In genomic region chr21:33362044-33362555, GRCh38 we compare ENCODE assay signal across 8 cellular contexts. TPM values are rescaled to one million over a fixed set of nuclear protein-coding genes. Genes with fewer than 3 reads are reported as not detected.
DNase-seq lines count a peak whose midpoint lies in the region; ATAC-seq and TF ChIP-seq lines count a peak whose summit lies in the region.

No MANE protein-coding gene starts in this region.

- POLR2A ChIA-PET in T-cell (lab: Charles Lee), result interaction anchor here (0.5 to 2.8 kb wide), 36 partner anchors 12 to 1687 kb away, joined by 3 to 42 read pairs (median 4); partner anchors contain the start of genes IFNAR1 (in 2 of the 2), DONSON (in 1 of the 2), PAXBP1 (in 1 of the 2) and RUNX1 (in 1 of the 2)

- H3K9me3 ChIP-seq in MM.1S (replicated peaks; ENCODE audit: insufficient read depth, low read length) (no peaks in the 10 kb centered on the region), lower lobe of right lung (peaks cover 5% of the 10 kb centered on the region), suprapubic skin (no peaks in the 10 kb centered on the region)

- peak; percentile 85 for DNase-seq in ELF-1 (ENCODE audit: low read depth, low spot score)
- DNase-seq in MM.1S, result peak; percentile 63
- peak; percentile 48 to 87 (median 73) for DNase-seq in T-cell
- DNase-seq in lower lobe of right lung, result no peak
- peak in 1 of 2 donors; percentile 41 for DNase-seq in suprapubic skin (ENCODE audit: low spot score in 2 of 2)
- no peak for DNase-seq in LoVo (ENCODE audit: low spot score)

- H3K36me3 Mint-ChIP-seq in T-cell (peaks cover 2% of the 10 kb centered on the region), brain (peaks cover under 1% of the 10 kb centered on the region)

- H3K4me3 Mint-ChIP-seq in T-cell (peak overlapping the region; percentile 82 to 84 (median 83)), brain (peak overlapping the region in 4 of 5 experiments; percentile 6 to 41 (median 22))

- TF ChIP-seq POLR2A in suprapubic skin (IDR thresholded peaks at IDR 0.05), result peak in 1 of 2 donors; percentile 61

- ATAC-seq in T-cell (replicated peaks in 1 of 4), result peak; percentile 82 to 88 (median 84)
- ATAC-seq in lower lobe of right lung, result peak; percentile 46 to 63
- ATAC-seq in GM21528 (IDR thresholded peaks at IDR 0.05; ENCODE audit: low FRiP score, unreplicated experiment), result no peak

- CTCF ChIA-PET in T-cell (lab: Charles Lee), result interaction anchor here (0.6 to 2.9 kb wide), 43 partner anchors 8 to 749 kb away, joined by 3 to 61 read pairs (median 5); partner anchors contain the start of genes IFNAR1 (in 2 of the 2), PAXBP1 (in 1 of the 2) and TMEM50B (in 1 of the 2)

- H3K27ac Mint-ChIP-seq in T-cell (peak overlapping the region; percentile 93), brain (peak overlapping the region in 2 of 5 experiments; percentile 39 to 44)

- TF ChIP-seq CTCF in MM.1S (IDR thresholded peaks at IDR 0.05; ENCODE audit: low read length), result no peak
- TF ChIP-seq CTCF in brain (conservative IDR thresholded peaks at IDR 0.05), result no peak
- TF ChIP-seq CTCF in lower lobe of right lung (IDR thresholded peaks at IDR 0.05), result no peak
- TF ChIP-seq CTCF in suprapubic skin (IDR thresholded peaks at IDR 0.05), result no peak

- H2AFZ ChIP-seq in MM.1S (ENCODE audit: low read length), result no peak overlapping the region

- H3K27me3 ChIP-seq in MM.1S (replicated peaks; ENCODE audit: insufficient read depth, low read length) (no peaks in the 10 kb centered on the region), lower lobe of right lung (ENCODE audit: low read depth) (no peaks in the 10 kb centered on the region), suprapubic skin (no peaks in the 10 kb centered on the region)

- H3K4me1 Mint-ChIP-seq in T-cell, result peaks cover 20 to 21% (median 21%) of the 10 kb centered on the region in 3 donors
- H3K4me1 Mint-ChIP-seq in brain, result peaks cover 15% of the 10 kb centered on the region

- intact Hi-C loops in lower lobe of right lung (cut with DNase I), result no loop called here

- H3K9ac ChIP-seq in MM.1S (ENCODE audit: low read length), result peak overlapping the region; percentile 23; the same call in 1 of the 2 replicates

- H3K4me2 ChIP-seq in MM.1S (ENCODE audit: low read depth, low read length), result peak overlapping the region; percentile 63

- H3K36me3 ChIP-seq in MM.1S (replicated peaks; ENCODE audit: insufficient read depth, low read length), result no peaks in the 10 kb centered on the region
- peaks cover 11% of the 10 kb centered on the region for H3K36me3 ChIP-seq in lower lobe of right lung
- H3K36me3 ChIP-seq in suprapubic skin, result peaks cover 8% of the 10 kb centered on the region

- H3K9me3 Mint-ChIP-seq in T-cell (peaks cover 0 to 6% (median 3%) of the 10 kb centered on the region in 3 donors), brain (peaks cover 6 to 14% (median 11%) of the 10 kb centered on the region in 5 experiments)

- H3K4me3 ChIP-seq in MM.1S (ENCODE audit: low read length) (peak overlapping the region; percentile 21), lower lobe of right lung (peak overlapping the region; percentile 43), suprapubic skin (peak overlapping the region; percentile 28)

- H3K79me2 ChIP-seq in MM.1S (ENCODE audit: low read length), result peaks cover 1% of the 10 kb centered on the region; the same call in 1 of the 2 replicates

- H3K4me1 ChIP-seq in MM.1S (ENCODE audit: low read length) (peaks cover 17% of the 10 kb centered on the region), lower lobe of right lung (peaks cover 29% of the 10 kb centered on the region), suprapubic skin (peaks cover 25% of the 10 kb centered on the region)

- H3K27me3 Mint-ChIP-seq in T-cell (no peaks in the 10 kb centered on the region), brain (no peaks in the 10 kb centered on the region)

- H3K27ac ChIP-seq in MM.1S (ENCODE audit: low read length), result peak overlapping the region; percentile 57; the same call in 1 of the 2 replicates
- peak overlapping the region; percentile 74 for H3K27ac ChIP-seq in lower lobe of right lung
- H3K27ac ChIP-seq in suprapubic skin, result peak overlapping the region; percentile 54

- no peaks in the 10 kb centered on the region for H4K20me1 ChIP-seq in MM.1S (ENCODE audit: insufficient read depth, low read length)

- H3K9me2 ChIP-seq in MM.1S (replicated peaks; ENCODE audit: insufficient read depth, low read length), result no peaks in the 10 kb centered on the region

- no peak for TF ChIP-seq EP300 in suprapubic skin (IDR thresholded peaks at IDR 0.05)

- peaks cover 14% of the 10 kb centered on the region for H3F3A ChIP-seq in MM.1S (ENCODE audit: insufficient read depth, low read length)

- 26% methylated on average over 12 of the region's 12 CpGs for WGBS in suprapubic skin

RNA-seq across cellular contexts. Expression of gene IFNAR1, which starts 37.3 kb away (rescaled TPM):
- total RNA-seq in T-cell (10 to 100 TPM; 22.1 to 51.1 (median 45.6) TPM), lower lobe of right lung (64.5 TPM), suprapubic skin (10 to 100 TPM; 15.9 to 37.3 (median 22.6) TPM)
- 14.9 TPM for polyA plus RNA-seq in brain (ENCODE audit: insufficient read depth, low read depth, low replicate concordance)

RNA-seq across cellular contexts. Expression of gene IFNGR2, which starts 41.1 kb away (rescaled TPM):
- total RNA-seq in T-cell (10 to 100 TPM; 14.2 to 28.3 (median 22.5) TPM), lower lobe of right lung (83.5 TPM), suprapubic skin (10 to 100 TPM; 47.0 to 75.5 (median 61.0) TPM)
- 40.4 TPM for polyA plus RNA-seq in brain (ENCODE audit: insufficient read depth, low read depth, low replicate concordance)

Comparison
In these comparisons a context has a peak if more than half of its experiments do, and no peak if none do; other contexts are left out.
1. DNase-seq: peak in ELF-1 (single experiment), MM.1S (single experiment) and T-cell (34 of 34); none in lower lobe of right lung (single experiment) and LoVo (single experiment).
2. Peak in every context shown above with its lines, with median percentiles within 50 percentile points of each other: H3K27ac ChIP-seq and H3K4me3 ChIP-seq.